1 cellular context compared by ENCODE assay signal in genomic region chr3:142029052-142029642, GRCh38.
TF ChIP-seq lines count a peak whose summit lies in the region.

No MANE protein-coding gene starts in this region.

TF ChIP-seq in HEK293, 187 proteins besides CTCF, POLR2A, EP300 and RAD21 (continued from another document):
- TF ChIP-seq HIC1 (tag by site-specific recombination; IDR thresholded peaks at IDR 0.05) = no peak
- TF ChIP-seq ZSCAN5A (tag by site-specific recombination; IDR thresholded peaks at IDR 0.05) = no peak
- TF ChIP-seq GLI4 (tag by site-specific recombination; IDR thresholded peaks at IDR 0.05) = no peak
